In the genomic region with DNA sequence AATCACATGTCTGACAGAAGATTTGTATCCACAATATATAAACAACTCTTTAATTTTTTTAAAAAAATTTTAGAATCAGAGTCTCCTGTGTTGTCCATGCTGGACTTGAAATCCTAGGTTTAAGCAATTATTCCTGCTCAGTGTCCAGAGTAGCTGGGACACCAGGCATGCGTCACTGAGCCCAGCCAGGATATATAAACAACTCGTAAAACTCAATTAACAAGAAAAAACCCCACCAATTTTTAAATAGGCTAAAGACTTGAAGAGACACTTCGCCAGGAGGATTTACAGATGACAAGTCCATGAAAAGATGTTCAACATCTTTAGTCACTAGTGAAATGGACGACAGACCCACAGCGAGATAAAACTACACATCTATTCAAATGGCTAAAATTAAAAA, we compare ENCODE assay signal across 8 cellular contexts.
"Had no signal": no experiment of that assay in that cellular context is flagged by ENCODE, and none has a peak within 500 bp of the region (broad histone marks: within the 10 kb centered on the region; RNA-seq: fewer than 3 reads in every experiment).

No MANE protein-coding gene starts in this region.

- H3K27ac Mint-ChIP-seq: activated B cell treated with CpG ODN at 0.5 μM for 24 hours; activated T-cell treated with anti-CD3 and anti-CD28 coated beads, Interleukin-2, amount 50 U/mL, for 24 hours; T-helper 17 cell had no signal

- DNase-seq: activated B cell treated with CpG ODN at 0.5 μM for 24 hours; activated gamma-delta T cell treated with Interleukin-2 at 50 U/mL for 16 hours; activated T-cell treated with anti-CD3 and anti-CD28 coated beads, Interleukin-2, amount 50 U/mL, for 24 hours; kidney; left ventricle myocardium superior; T-helper 17 cell; thyroid gland; uterus had no signal

- H3K9me3 Mint-ChIP-seq: activated B cell treated with CpG ODN at 0.5 μM for 24 hours; activated T-cell treated with anti-CD3 and anti-CD28 coated beads, Interleukin-2, amount 50 U/mL, for 24 hours had no signal
